7 cellular contexts compared by ENCODE assay signal in genomic region chr14:74945852-74946658, GRCh38. TPM values are rescaled to one million over a fixed set of nuclear protein-coding genes. Genes with fewer than 3 reads are reported as not detected.
DNase-seq lines count a peak whose midpoint lies in the region; ATAC-seq, FAIRE-seq and TF ChIP-seq lines count a peak whose summit lies in the region.

No MANE protein-coding gene starts in this region.

- H3K4me3 ChIP-seq in Loucy (ENCODE audit: low read length, poor library complexity, severe bottlenecking) = no peak overlapping the region
- no peak overlapping the region for H3K4me3 ChIP-seq in uterus

- no peak overlapping the region for H3K9ac ChIP-seq in Loucy (ENCODE audit: low read depth, low read length, poor library complexity, severe bottlenecking)

- peak; percentile 93 for FAIRE-seq in GM12892 (lab: Jason Lieb, UNC)

- TF ChIP-seq POLR2A in GM12892 (IDR thresholded peaks at IDR 0.05; ENCODE audit: low read depth, low read length) = no peak
- no peak for TF ChIP-seq POLR2A in uterus (IDR thresholded peaks at IDR 0.05)

- H4K20me1 ChIP-seq in Loucy (ENCODE audit: insufficient read depth, low read length, poor library complexity, severe bottlenecking) = no peaks in the 10 kb centered on the region

- peaks cover 15% of the 10 kb centered on the region for H3K4me1 Mint-ChIP-seq in progenitor cell of endocrine pancreas (ENCODE audit: low read depth)

- H3K4me3 Mint-ChIP-seq in progenitor cell of endocrine pancreas (ENCODE audit: low read depth) = no peak overlapping the region

- H3K27ac ChIP-seq in uterus = peak overlapping the region in 1 of 2 donors; percentile 41

- H3K9me3 Mint-ChIP-seq in progenitor cell of endocrine pancreas (ENCODE audit: low read depth) = no peaks in the 10 kb centered on the region

- H3K36me3 Mint-ChIP-seq in progenitor cell of endocrine pancreas (ENCODE audit: insufficient read depth) = no peaks in the 10 kb centered on the region

- peaks cover 47% of the 10 kb centered on the region for H3K27me3 Mint-ChIP-seq in progenitor cell of endocrine pancreas

- peaks cover 5% of the 10 kb centered on the region for H3K4me1 ChIP-seq in Loucy (ENCODE audit: insufficient read depth, low read length, poor library complexity, severe bottlenecking)
- H3K4me1 ChIP-seq in uterus = peaks cover 0 to 12% of the 10 kb centered on the region in 2 donors

- no peaks in the 10 kb centered on the region for H3F3A ChIP-seq in Loucy (ENCODE audit: low read depth)

- TF ChIP-seq CTCF in Loucy (conservative IDR thresholded peaks at IDR 0.05; ENCODE audit: low read length) (peak; percentile 91), progenitor cell of endocrine pancreas (IDR thresholded peaks at IDR 0.05; ENCODE audit: unreplicated experiment) (peak; percentile 89), uterus (IDR thresholded peaks at IDR 0.05) (peak; percentile 84 to 91 (median 86))

- DNase-seq in GM12892 (ENCODE audit: insufficient read length) (peak; percentile 94), head of caudate nucleus (peak; percentile 29 to 94 (median 82)), progenitor cell of endocrine pancreas (ENCODE audit: low spot score, unreplicated experiment) (peak; percentile 80), uterus (peak; percentile 75 to 77)
- peak; percentile 76 for DNase-seq in activated naive CD4-positive, alpha-beta T cell treated with anti-CD3 and anti-CD28 coated beads, Interleukin-2, amount 50 U/mL, for 16 hours

- H3K27me3 ChIP-seq in Loucy (ENCODE audit: insufficient read depth, low read length, poor library complexity, severe bottlenecking) (no peaks in the 10 kb centered on the region), uterus (no peaks in the 10 kb centered on the region)

- H3K27ac Mint-ChIP-seq in progenitor cell of endocrine pancreas = peak overlapping the region; percentile 70

- H3K36me3 ChIP-seq in Loucy (ENCODE audit: insufficient read depth, low read length) (no peaks in the 10 kb centered on the region), uterus (no peaks in the 10 kb centered on the region)

- H2AFZ ChIP-seq in Loucy (ENCODE audit: low read length) = peak overlapping the region; percentile 88

- H3K9me3 ChIP-seq in Loucy (ENCODE audit: insufficient read depth, low read depth, low read length) (no peaks in the 10 kb centered on the region), uterus (no peaks in the 10 kb centered on the region)

- H3K9me2 ChIP-seq in Loucy (replicated peaks; ENCODE audit: low read depth, low read length) = no peaks in the 10 kb centered on the region

- peak; percentile 96 for ATAC-seq in SK-N-SH treated with all-trans-retinoic acid at 6 μM for 48 hours

- no peaks in the 10 kb centered on the region for H3K79me2 ChIP-seq in Loucy (ENCODE audit: insufficient read depth, low read length)

- H3K4me2 ChIP-seq in Loucy (ENCODE audit: low read depth, low read length, poor library complexity, severe bottlenecking) = peak overlapping the region; percentile 5

- intact Hi-C loops in head of caudate nucleus (cut with DNase I) (loop anchor here (5.0 kb wide), 1 partner anchor 136 kb away; no protein-coding TSS in a partner anchor), uterus (cut with DNase I; ENCODE audit: low total_unique reads) (no loop called here)

TF ChIP-seq in SK-N-SH treated with all-trans-retinoic acid at 6 μM for 48 hours, 23 proteins besides CTCF, POLR2A, EP300 and RAD21:
- TF ChIP-seq, protein P1, sequence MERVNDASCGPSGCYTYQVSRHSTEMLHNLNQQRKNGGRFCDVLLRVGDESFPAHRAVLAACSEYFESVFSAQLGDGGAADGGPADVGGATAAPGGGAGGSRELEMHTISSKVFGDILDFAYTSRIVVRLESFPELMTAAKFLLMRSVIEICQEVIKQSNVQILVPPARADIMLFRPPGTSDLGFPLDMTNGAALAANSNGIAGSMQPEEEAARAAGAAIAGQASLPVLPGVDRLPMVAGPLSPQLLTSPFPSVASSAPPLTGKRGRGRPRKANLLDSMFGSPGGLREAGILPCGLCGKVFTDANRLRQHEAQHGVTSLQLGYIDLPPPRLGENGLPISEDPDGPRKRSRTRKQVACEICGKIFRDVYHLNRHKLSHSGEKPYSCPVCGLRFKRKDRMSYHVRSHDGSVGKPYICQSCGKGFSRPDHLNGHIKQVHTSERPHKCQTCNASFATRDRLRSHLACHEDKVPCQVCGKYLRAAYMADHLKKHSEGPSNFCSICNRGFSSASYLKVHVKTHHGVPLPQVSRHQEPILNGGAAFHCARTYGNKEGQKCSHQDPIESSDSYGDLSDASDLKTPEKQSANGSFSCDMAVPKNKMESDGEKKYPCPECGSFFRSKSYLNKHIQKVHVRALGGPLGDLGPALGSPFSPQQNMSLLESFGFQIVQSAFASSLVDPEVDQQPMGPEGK (CRISPR knock-in tag; IDR thresholded peaks at IDR 0.05; ENCODE audit: borderline replicate concordance) = peak; percentile 70
- no peak for TF ChIP-seq CSRNP3 (CRISPR knock-in tag; IDR thresholded peaks at IDR 0.05)
- TF ChIP-seq GLIS3 (CRISPR knock-in tag; IDR thresholded peaks at IDR 0.05) = 0 out of 2 replicates have a peak, but pooled peaks have one; percentile 77
- TF ChIP-seq, protein P2, sequence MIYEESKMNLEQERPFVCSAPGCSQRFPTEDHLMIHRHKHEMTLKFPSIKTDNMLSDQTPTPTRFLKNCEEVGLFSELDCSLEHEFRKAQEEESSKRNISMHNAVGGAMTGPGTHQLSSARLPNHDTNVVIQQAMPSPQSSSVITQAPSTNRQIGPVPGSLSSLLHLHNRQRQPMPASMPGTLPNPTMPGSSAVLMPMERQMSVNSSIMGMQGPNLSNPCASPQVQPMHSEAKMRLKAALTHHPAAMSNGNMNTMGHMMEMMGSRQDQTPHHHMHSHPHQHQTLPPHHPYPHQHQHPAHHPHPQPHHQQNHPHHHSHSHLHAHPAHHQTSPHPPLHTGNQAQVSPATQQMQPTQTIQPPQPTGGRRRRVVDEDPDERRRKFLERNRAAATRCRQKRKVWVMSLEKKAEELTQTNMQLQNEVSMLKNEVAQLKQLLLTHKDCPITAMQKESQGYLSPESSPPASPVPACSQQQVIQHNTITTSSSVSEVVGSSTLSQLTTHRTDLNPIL (CRISPR knock-in tag; IDR thresholded peaks at IDR 0.05; ENCODE audit: low read depth) = no peak
- no peak for TF ChIP-seq ESRRG (CRISPR knock-in tag; IDR thresholded peaks at IDR 0.05)

RNA-seq across cellular contexts. Expression of gene PGF, which starts 9.3 kb away (rescaled TPM):
- 2.2 TPM for polyA plus RNA-seq in GM12892 (2012; ENCODE audit: missing spikeins)
- total RNA-seq in progenitor cell of endocrine pancreas = 3.5 and 8.2 TPM in 2 replicates
- total RNA-seq in uterus = 10 to 100 TPM in 2 of 4 donors, 1 to 10 TPM in 2; 2.7 to 32.4 (median 15.4) TPM

RNA-seq across cellular contexts. Expression of gene RPS6KL1, which starts 23.0 kb away (rescaled TPM):
- 2.1 TPM for polyA plus RNA-seq in GM12892 (2012; ENCODE audit: missing spikeins)
- total RNA-seq in progenitor cell of endocrine pancreas (3.5 and 5.4 TPM in 2 replicates), uterus (10 to 100 TPM in 1 of 4 donors, 1 to 10 TPM in 1, under 1 TPM in 1, not detected in 1; 0.26 to 11.1 (median 3.0) TPM)

RNA-seq across cellular contexts. Expression of gene EIF2B2, which starts 56.7 kb away (rescaled TPM):
- polyA plus RNA-seq in GM12892 (2012; ENCODE audit: missing spikeins) = 31.2 TPM
- 36.1 and 36.7 TPM in 2 replicates for total RNA-seq in progenitor cell of endocrine pancreas
- total RNA-seq in uterus = 10 to 100 TPM; 27.3 to 41.9 (median 35.5) TPM
